ENCODE assay signal across 28 cellular contexts in the genomic region with DNA sequence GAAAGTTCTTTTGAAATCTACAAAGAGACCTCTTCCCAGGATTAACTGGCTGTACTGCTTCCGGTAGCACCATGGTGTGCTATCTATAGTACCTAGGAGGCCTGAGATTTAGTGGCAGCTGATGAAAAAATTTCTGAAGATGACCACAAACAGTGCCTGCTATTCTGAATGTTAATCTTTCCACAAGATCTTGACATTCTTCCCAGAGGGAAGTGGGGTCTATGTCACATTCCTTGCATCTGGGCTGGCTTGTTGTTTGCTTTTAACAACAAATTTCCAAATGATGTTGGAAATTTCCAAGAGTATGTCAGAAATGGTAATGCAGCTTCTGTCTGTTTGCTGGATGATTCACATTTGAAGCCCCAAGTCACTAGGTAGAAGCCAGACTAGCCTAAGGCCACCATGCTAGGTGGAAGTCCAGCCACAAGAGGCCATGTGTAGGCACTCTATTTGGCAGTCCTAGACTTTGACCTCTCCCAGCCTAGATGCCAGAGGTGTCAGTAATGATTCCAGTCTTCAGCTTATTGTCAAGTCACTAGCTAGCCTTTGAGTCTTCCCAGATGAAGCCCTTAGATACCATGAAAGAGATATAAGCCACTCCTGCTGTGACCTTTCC. TPM values are rescaled to one million over a fixed set of nuclear protein-coding genes. Genes with fewer than 3 reads are reported as not detected.
DNase-seq lines count a peak whose midpoint lies in the region; ATAC-seq, FAIRE-seq and TF ChIP-seq lines count a peak whose summit lies in the region.
"Had no signal": no experiment of that assay in that cellular context is flagged by ENCODE, and none has a peak within 500 bp of the region (broad histone marks: within the 10 kb centered on the region; RNA-seq: fewer than 3 reads in every experiment).

No MANE protein-coding gene starts in this region.

- peaks cover 19% of the 10 kb centered on the region for H3K4me1 ChIP-seq in PC-3 (ENCODE audit: insufficient read depth, low read length)
- peaks cover 0 to 7% (median 3%) of the 10 kb centered on the region in 4 experiments; a peak in 3 of 7 replicates for H3K4me1 ChIP-seq in H1 (replicated peaks in 1 of 4; ENCODE audit: control insufficient read depth in 3 of 4, insufficient read depth in 4 of 4, low read length in 3 of 4)
- peaks cover 3 to 11% of the 10 kb centered on the region in 2 experiments for H3K4me1 ChIP-seq in trophoblast cell (ENCODE audit: control insufficient read depth in 1 of 2, insufficient read depth in 2 of 2, low read length in 2 of 2)
- H3K4me1 ChIP-seq: BLaER1 treated with 17β-estradiol and CSF1 and Interleukin-3, amounts not matched to agents 10 nM and 100 nM; pancreas had no signal

- H3K36me3 ChIP-seq in PC-3 (ENCODE audit: low read depth, low read length) (peaks cover 8% of the 10 kb centered on the region), H1 (ENCODE audit: control insufficient read depth in 2 of 4, insufficient read depth in 4 of 4, low read length in 3 of 4) (peaks cover 0 to 44% (median 7%) of the 10 kb centered on the region in 4 experiments; a peak in 3 of 8 replicates), trophoblast cell (ENCODE audit: control insufficient read depth in 1 of 2, insufficient read depth in 2 of 2, low read length in 2 of 2) (peaks cover 10% of the 10 kb centered on the region in 2 experiments)
- H3K36me3 ChIP-seq: BLaER1 treated with 17β-estradiol and CSF1 and Interleukin-3, amounts not matched to agents 10 nM and 100 nM had no signal

- ATAC-seq in PC-3 (peak; percentile 77), Right ventricle myocardium inferior (no peak)
- ATAC-seq: esophagus mucosa, heart left ventricle, natural killer cell, pancreas, sciatic nerve had no signal

- no TSS peak for BruUV-seq in PC-3 (replicated peaks; lab: Mats Ljungman, UMichigan)

- peak overlapping the region; percentile 75 for H3K4me2 ChIP-seq in PC-3 (ENCODE audit: low read length)
- no peak overlapping the region for H3K4me2 ChIP-seq in H1 (ENCODE audit: insufficient read depth in 1 of 2, low read depth in 2 of 2, low read length in 2 of 2)
- no peak overlapping the region for H3K4me2 ChIP-seq in trophoblast cell (ENCODE audit: low read length)
- H3K4me2 ChIP-seq: BLaER1 treated with 17β-estradiol and CSF1 and Interleukin-3, amounts not matched to agents 10 nM and 100 nM; KMS-11 had no signal

- H3K79me1 ChIP-seq in H1 (ENCODE audit: low read depth, low read length): peaks cover 2% of the 10 kb centered on the region; the same call in 1 of the 2 replicates
- H3K79me1 ChIP-seq in trophoblast cell (ENCODE audit: low read length): peaks cover 15% of the 10 kb centered on the region

- H3K56ac ChIP-seq in H1 (replicated peaks; ENCODE audit: insufficient read length, low read depth, low read length): peak overlapping the region; percentile 13

- H3K14ac ChIP-seq in H1 (ENCODE audit: insufficient read length): no peak overlapping the region
- no peak overlapping the region for H3K14ac ChIP-seq in trophoblast cell (ENCODE audit: low read length)

- TF ChIP-seq POLR2A in H1 (IDR thresholded peaks at IDR 0.05; ENCODE audit: control extremely low read depth in 1 of 2, low read depth in 2 of 2, low read length in 2 of 2): no peak

- FAIRE-seq in H1 (lab: Jason Lieb, UNC): no peak
- no peak for FAIRE-seq in frontal cortex (lab: Jason Lieb, UNC)
- FAIRE-seq: islet of Langerhans, pancreas had no signal

- H3K9me3 ChIP-seq in PC-3 (ENCODE audit: low read length): no peaks in the 10 kb centered on the region
- H3K9me3 ChIP-seq in H1 (ENCODE audit: insufficient read depth in 2 of 2, low read depth in 1 of 2, low read length in 1 of 2): no peaks in the 10 kb centered on the region
- H3K9me3 ChIP-seq in trophoblast cell (ENCODE audit: insufficient read depth, low read depth, low read length): no peaks in the 10 kb centered on the region
- H3K9me3 ChIP-seq: BLaER1 treated with 17β-estradiol and CSF1 and Interleukin-3, amounts not matched to agents 10 nM and 100 nM; heart left ventricle; pancreas; tibial artery had no signal

- peak overlapping the region; percentile 2 for H3K4ac ChIP-seq in H1 (replicated peaks; ENCODE audit: insufficient read length, low read depth, low read length)
- no peak overlapping the region for H3K4ac ChIP-seq in trophoblast cell (ENCODE audit: low read depth, low read length)

- H3K27me3 ChIP-seq in PC-3 (ENCODE audit: low read length): no peaks in the 10 kb centered on the region
- H3K27me3 ChIP-seq in H1 (replicated peaks in 1 of 4; ENCODE audit: control insufficient read depth in 3 of 4, extremely low read depth in 1 of 4, insufficient read depth in 3 of 4, low read length in 3 of 4): no peaks in the 10 kb centered on the region
- no peaks in the 10 kb centered on the region for H3K27me3 ChIP-seq in trophoblast cell (ENCODE audit: insufficient read depth, low read length)
- H3K27me3 ChIP-seq: BLaER1 treated with 17β-estradiol and CSF1 and Interleukin-3, amounts not matched to agents 10 nM and 100 nM; heart left ventricle; pancreas; tibial artery had no signal

- TF ChIP-seq CTCF in PC-3 (conservative IDR thresholded peaks at IDR 0.05; ENCODE audit: low read depth, low read length) (no peak), H1 (IDR thresholded peaks at IDR 0.05; ENCODE audit: control extremely low read depth in 1 of 3, insufficient read depth in 1 of 3, low read depth in 1 of 3, low read length in 3 of 3) (no peak), GM13976 (IDR thresholded peaks at IDR 0.05; ENCODE audit: borderline replicate concordance, control extremely low read depth, extremely low read depth, insufficient read depth, missing control alignments) (no peak)

- no peaks in the 10 kb centered on the region for H3K79me2 ChIP-seq in PC-3 (ENCODE audit: low read length)
- H3K79me2 ChIP-seq in H1 (ENCODE audit: control insufficient read depth in 1 of 2, insufficient read depth in 2 of 2, low read length in 2 of 2): no peaks in the 10 kb centered on the region
- H3K79me2 ChIP-seq in trophoblast cell (ENCODE audit: control insufficient read depth, insufficient read depth, low read length, poor library complexity): no peaks in the 10 kb centered on the region

- peaks cover 3% of the 10 kb centered on the region for H3F3A ChIP-seq in PC-3 (ENCODE audit: low read length, unreplicated experiment)

- peak overlapping the region; percentile 67; the same call in 1 of the 2 replicates for H2BK5ac ChIP-seq in H1 (ENCODE audit: low read depth, low read length)
- no peak overlapping the region for H2BK5ac ChIP-seq in trophoblast cell (ENCODE audit: low read depth, low read length, poor library complexity)

- H2AFZ ChIP-seq in PC-3 (ENCODE audit: low read length) (no peak overlapping the region), H1 (ENCODE audit: low read length) (no peak overlapping the region), trophoblast cell (ENCODE audit: insufficient read depth, low read length, poor library complexity) (no peak overlapping the region)

- H3K23me2 ChIP-seq in H1 (ENCODE audit: low read depth, low read length): no peaks in the 10 kb centered on the region

- H2BK12ac ChIP-seq in H1 (ENCODE audit: low read depth, low read length): 0 out of 2 replicates have a peak overlapping the region, but pooled peaks have one; percentile 30
- H2BK12ac ChIP-seq in trophoblast cell (ENCODE audit: low read length): no peak overlapping the region

- WGBS in H1 (ENCODE audit: extremely low coverage in 1 of 2, insufficient coverage in 1 of 2, insufficient read length in 1 of 2, insufficient replicate concordance in 2 of 2, low coverage in 1 of 2, low lambda C conversion rate in 2 of 2, missing lambda C conversion rate in 1 of 2), 2 experiments: 92% methylated on average over 1 of the region's 1 CpG; no CpG with 5 or more reads in 1 of the 2 experiments
- no CpG with 5 or more reads among the region's 1 CpG for WGBS in trophoblast cell (ENCODE audit: extremely low coverage, insufficient coverage, insufficient read length)

- no peak for TF ChIP-seq RAD21 in H1 (IDR thresholded peaks at IDR 0.05 in 1 of 2, conservative IDR thresholded peaks at IDR 0.05 in 1 of 2; ENCODE audit: low read depth in 2 of 2, low read length in 2 of 2)

- H4K91ac ChIP-seq in H1 (replicated peaks; ENCODE audit: insufficient read length, low read length): peak overlapping the region; percentile 20
- H4K91ac ChIP-seq in trophoblast cell (ENCODE audit: low read depth, low read length): no peak overlapping the region

- H2BK120ac ChIP-seq in H1 (replicated peaks; ENCODE audit: low read depth, low read length): peak overlapping the region; percentile 41
- no peak overlapping the region for H2BK120ac ChIP-seq in trophoblast cell (ENCODE audit: insufficient read depth, low read length, poor library complexity)

- intact Hi-C loops in PC-3 (cut with micrococcal nuclease): no loop called here
- intact Hi-C loops in Right ventricle myocardium inferior (cut with DNase I): no loop called here

- peak overlapping the region; percentile 10; the same call in 1 of the 2 replicates for H2BK20ac ChIP-seq in H1 (ENCODE audit: low read length)

- DNase-seq in GM03348 (ENCODE audit: low spot score) (peak; percentile 35), PC-3 (peak; percentile 76), H1 (ENCODE audit: low read depth in 1 of 2, low spot score in 2 of 2) (no peak), trophoblast cell (peak; percentile 97 to 98), GM13976 (ENCODE audit: low spot score) (no peak), Right ventricle myocardium inferior (ENCODE audit: missing footprints) (no peak), frontal cortex (ENCODE audit: low spot score in 2 of 2) (no peak)
- DNase-seq: activated CD4-positive, alpha-beta T cell treated with anti-CD3 and anti-CD28 coated beads, Interleukin-2, amount 50 U/mL, for 1 hour; activated CD8-positive, alpha-beta memory T cell treated with anti-CD3 and anti-CD28 coated beads, Interleukin-2, amount 50 U/mL, for 4 hours; activated effector memory CD4-positive, alpha-beta T cell treated with Interleukin-2 at 50 U/mL for 16 hours; caudate nucleus; heart left ventricle; natural killer cell; NCI-H1092 treated with DMSO at 0.1 percent for 48 hours; NCI-H2107; NCI-H510A; pancreas; stimulated activated CD4-positive, alpha-beta T cell treated with anti-CD3 and anti-CD28 coated beads, Interleukin-1b, Interleukin-23, amount 100 ng/mL, for 48 hours; stimulated activated naive CD4-positive, alpha-beta T cell; T-helper 1 cell; tibial artery had no signal

- peak overlapping the region; percentile 98 for H3K27ac ChIP-seq in PC-3 (ENCODE audit: low read length)
- H3K27ac ChIP-seq in H1 (ENCODE audit: low read depth, low read length): no peak overlapping the region
- H3K27ac ChIP-seq in trophoblast cell (ENCODE audit: low read depth, low read length): peak overlapping the region; percentile 93
- H3K27ac ChIP-seq: BLaER1 treated with 17β-estradiol and CSF1 and Interleukin-3, amounts not matched to agents 10 nM and 100 nM; heart left ventricle; HL-60; KMS-11; pancreas; tibial artery had no signal

- peak overlapping the region; percentile 71; the same call in 1 of the 2 replicates for H3K18ac ChIP-seq in H1 (ENCODE audit: extremely low read depth, low read length)
- H3K18ac ChIP-seq in trophoblast cell (ENCODE audit: low read length): no peak overlapping the region

- no peaks in the 10 kb centered on the region for H4K20me1 ChIP-seq in PC-3 (ENCODE audit: low read length)
- no peaks in the 10 kb centered on the region for H4K20me1 ChIP-seq in H1 (replicated peaks in 1 of 2; ENCODE audit: control insufficient read depth in 1 of 2, insufficient read depth in 2 of 2, low read length in 2 of 2)
- H4K20me1 ChIP-seq: BLaER1 treated with 17β-estradiol and CSF1 and Interleukin-3, amounts not matched to agents 10 nM and 100 nM had no signal

- H4K12ac ChIP-seq in trophoblast cell (ENCODE audit: low read depth, low read length): no peak overlapping the region

- POLR2A ChIA-PET in PC-3 (lab: Charles Lee; ENCODE audit: unreplicated experiment) (no interaction called here), H1 (lab: Charles Lee; ENCODE audit: partially characterized antibody) (interaction anchor here (4.7 kb wide), 1 partner anchor 26 kb away, joined by 30 read pairs; a partner anchor contains a TSS)

- peak overlapping the region; percentile 18 for H4K5ac ChIP-seq in H1 (ENCODE audit: insufficient read length, low read depth, low read length)

- in situ Hi-C loops in GM13976 (cut with MboI; ENCODE audit: low sequenced_read_pairs, unreplicated experiment): no loop called here

- H3K9me2 ChIP-seq in PC-3 (replicated peaks; ENCODE audit: low read length): no peaks in the 10 kb centered on the region

- no peak overlapping the region for H4K8ac ChIP-seq in H1 (ENCODE audit: extremely low read depth, insufficient read depth, low read length)
- H4K8ac ChIP-seq in trophoblast cell (ENCODE audit: low read depth, low read length): no peak overlapping the region

- H3K9ac ChIP-seq in PC-3 (ENCODE audit: low read length) (peak overlapping the region; percentile 65), H1 (replicated peaks in 1 of 4; ENCODE audit: extremely low read depth in 1 of 4, low read depth in 3 of 4, low read length in 3 of 4) (no peak overlapping the region), trophoblast cell (ENCODE audit: low read length) (no peak overlapping the region)
- H3K9ac ChIP-seq: BLaER1 treated with 17β-estradiol and CSF1 and Interleukin-3, amounts not matched to agents 10 nM and 100 nM; KMS-11 had no signal

- H3K4me3 ChIP-seq in PC-3 (ENCODE audit: low read length): peak overlapping the region; percentile 26; the same call in 1 of the 2 replicates
- H3K4me3 ChIP-seq in H1 (ENCODE audit: extremely low read depth in 1 of 4, insufficient read depth in 2 of 4, low read depth in 3 of 4, low read length in 4 of 4): no peak overlapping the region
- no peak overlapping the region for H3K4me3 ChIP-seq in trophoblast cell (ENCODE audit: low read depth, low read length)
- H3K4me3 ChIP-seq: BLaER1 treated with 17β-estradiol and CSF1 and Interleukin-3, amounts not matched to agents 10 nM and 100 nM; heart left ventricle; lung; pancreas; tibial artery had no signal

- H2AK5ac ChIP-seq in H1 (ENCODE audit: low read depth, low read length): no peak overlapping the region; the same call in 1 of the 2 replicates
- H2AK5ac ChIP-seq in trophoblast cell (ENCODE audit: low read length): no peak overlapping the region

- H3K23ac ChIP-seq in H1 (ENCODE audit: insufficient read length) (no peak overlapping the region), trophoblast cell (ENCODE audit: low read length) (no peak overlapping the region)

- CTCF ChIA-PET in PC-3 (lab: Charles Lee) (interaction anchor here (0.6 to 1.0 kb wide), 2 partner anchors 23 to 659 kb away, joined by 3 to 4 read pairs; no protein-coding TSS in a partner anchor), H1 (lab: Charles Lee; ENCODE audit: partially characterized antibody) (interaction anchor here (1.1 to 2.1 kb wide), 3 partner anchors 13 to 41 kb away, joined by 5 to 6 read pairs (median 5); no protein-coding TSS in a partner anchor)

- H2BK15ac ChIP-seq in H1 (ENCODE audit: low read length): no peak overlapping the region

- no peak for TF ChIP-seq EP300 in H1 (IDR thresholded peaks at IDR 0.05; ENCODE audit: borderline replicate concordance in 1 of 2, low read depth in 2 of 2, low read length in 2 of 2)

RNA-seq across cellular contexts. Expression of a gene that starts 22.1 kb away (rescaled TPM):
- total RNA-seq in PC-3 (2014; rRNA removed) (15.0 and 23.3 TPM in 2 replicates), Right ventricle myocardium inferior (41.7 TPM), frontal cortex (16.7 TPM)
- 68.2 and 74.1 TPM in 2 replicates for total RNA-seq in H1 (2021; fragmentation: NEBNext Ultra II Directional; extraction: Animal tissue kit (Norgen Biotek cat#: 25700))
- polyA plus RNA-seq in H1 (2011; rRNA removed): 15.3 and 27.2 TPM in 2 replicates
- polyA plus RNA-seq in H1 (2011; cell fraction: cytosol; rRNA removed): 29.3 TPM
- 19.6 TPM for polyA plus RNA-seq in H1 (2011; cell fraction: nucleus; rRNA removed)
- polyA plus RNA-seq in H1 (2012, experiment 1 of 2): 54.3 to 63.1 TPM (median 58.9 TPM) in 4 replicates
- 2.9 TPM for polyA plus RNA-seq in H1 (2012, experiment 2 of 2)
- polyA plus RNA-seq in H1 (2013, experiment 1 of 2): 66.0 TPM
- polyA plus RNA-seq in H1 (2013, experiment 2 of 2): 66.9 TPM
- 41.7 and 49.6 TPM in 2 replicates for polyA minus RNA-seq in H1 (2011; rRNA and poly(A)+ RNA removed)
- polyA minus RNA-seq in H1 (2011; cell fraction: cytosol; rRNA and poly(A)+ RNA removed): 40.7 TPM
- polyA minus RNA-seq in H1 (2011; cell fraction: nucleus; rRNA and poly(A)+ RNA removed): 25.6 TPM
- 88.2 and 93.0 TPM in 2 replicates for polyA plus RNA-seq in trophoblast cell (2013)

RNA-seq across cellular contexts. Expression of a gene that starts 26.4 kb away (rescaled TPM):
- 0.69 and 6.5 TPM in 2 replicates for total RNA-seq in PC-3 (2014; rRNA removed)
- 43.3 and 44.0 TPM in 2 replicates for total RNA-seq in H1 (2021; fragmentation: NEBNext Ultra II Directional; extraction: Animal tissue kit (Norgen Biotek cat#: 25700))
- polyA plus RNA-seq in H1 (2011; rRNA removed): 5.3 and 7.2 TPM in 2 replicates
- 17.2 TPM for polyA plus RNA-seq in H1 (2011; cell fraction: cytosol; rRNA removed)
- polyA plus RNA-seq in H1 (2011; cell fraction: nucleus; rRNA removed): 4.3 TPM
- polyA plus RNA-seq in H1 (2012, experiment 1 of 2): 12.3 to 24.6 TPM (median 21.2 TPM) in 4 replicates
- 2.0 TPM for polyA plus RNA-seq in H1 (2012, experiment 2 of 2)
- 21.9 TPM for polyA plus RNA-seq in H1 (2013, experiment 1 of 2)
- polyA plus RNA-seq in H1 (2013, experiment 2 of 2): 18.2 TPM
- 12.6 and 13.0 TPM in 2 replicates for polyA minus RNA-seq in H1 (2011; rRNA and poly(A)+ RNA removed)
- polyA minus RNA-seq in H1 (2011; cell fraction: cytosol; rRNA and poly(A)+ RNA removed): 11.6 TPM
- 46.0 TPM for polyA minus RNA-seq in H1 (2011; cell fraction: nucleus; rRNA and poly(A)+ RNA removed)
- 2.9 and 3.9 TPM in 2 replicates for polyA plus RNA-seq in trophoblast cell (2013)
- total RNA-seq in Right ventricle myocardium inferior: not detected
- 6.9 TPM for total RNA-seq in frontal cortex
- total RNA-seq: natural killer cell had no signal

Comparison
In these comparisons a context has a peak if more than half of its experiments do, and no peak if none do; other contexts are left out.
1. DNase-seq: peak in GM03348 (single experiment), PC-3 (single experiment) and trophoblast cell (2 of 2); none in H1 (0 of 2), GM13976 (single experiment), Right ventricle myocardium inferior (single experiment) and frontal cortex (0 of 2).